18 cellular contexts compared by ENCODE assay signal in the genomic region with DNA sequence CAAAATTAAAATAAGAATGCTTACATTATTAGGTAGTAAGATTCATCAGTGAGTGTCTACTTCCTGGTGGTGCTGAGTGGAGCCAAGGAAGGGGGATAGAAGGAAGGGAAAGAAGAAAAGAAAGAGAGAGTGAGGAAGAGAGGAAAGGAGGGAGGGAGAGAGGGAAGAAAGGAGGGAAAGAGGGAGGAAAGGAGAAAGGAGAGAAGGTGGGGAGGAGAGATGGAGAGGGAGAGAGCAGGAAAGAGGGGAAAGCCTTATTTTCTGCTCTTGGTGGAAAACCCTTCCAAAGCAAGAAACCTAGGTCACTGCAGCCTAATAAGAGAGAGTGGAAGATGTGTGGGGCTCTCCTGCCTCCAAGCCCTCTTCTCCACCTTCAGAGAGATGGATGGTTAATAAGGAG.
DNase-seq lines count a peak whose midpoint lies in the region; ATAC-seq, FAIRE-seq and TF ChIP-seq lines count a peak whose summit lies in the region.
"Had no signal": no experiment of that assay in that cellular context is flagged by ENCODE, and none has a peak within 500 bp of the region (broad histone marks: within the 10 kb centered on the region; RNA-seq: fewer than 3 reads in every experiment).

No MANE protein-coding gene starts in this region.

- H3K36me3 ChIP-seq in HepG2 (replicated peaks in 1 of 2; ENCODE audit: control insufficient read depth in 1 of 2, insufficient read depth in 2 of 2, low read length in 2 of 2): no peaks in the 10 kb centered on the region
- no peaks in the 10 kb centered on the region for H3K36me3 ChIP-seq in right lobe of liver
- H3K36me3 ChIP-seq in H1 (ENCODE audit: control insufficient read depth in 2 of 4, insufficient read depth in 4 of 4, low read length in 3 of 4): no peaks in the 10 kb centered on the region
- no peaks in the 10 kb centered on the region for H3K36me3 ChIP-seq in osteoblast (ENCODE audit: insufficient read depth, low read length)
- H3K36me3 ChIP-seq: BLaER1 had no signal

- no peaks in the 10 kb centered on the region for H4K20me1 ChIP-seq in HepG2 (ENCODE audit: insufficient read depth, low read length)
- H4K20me1 ChIP-seq in H1 (replicated peaks in 1 of 2; ENCODE audit: control insufficient read depth in 1 of 2, insufficient read depth in 2 of 2, low read length in 2 of 2): no peaks in the 10 kb centered on the region
- no peaks in the 10 kb centered on the region for H4K20me1 ChIP-seq in osteoblast (ENCODE audit: insufficient read depth, low read length)
- H4K20me1 ChIP-seq: BLaER1 had no signal

- FAIRE-seq in HepG2 (lab: Jason Lieb, UNC) (no peak), H1 (lab: Jason Lieb, UNC) (no peak)
- FAIRE-seq: GM12878 had no signal

- no peak overlapping the region for H3K14ac ChIP-seq in H1 (ENCODE audit: insufficient read length)

- H3K36me3 Mint-ChIP-seq in activated T-helper 1 cell treated with anti-CD3 and anti-CD28 coated beads, Interleukin-12 subunit alpha, Interleukin-12 subunit beta, Interleukin-2, Interleukin-4 antibody, amounts not matched to agents 30 ng/mL and 10 ng/mL and 1 ng/mL, durations not matched to agents 14 hours and 24 hours and 36 hours (ENCODE audit: low read depth): no peaks in the 10 kb centered on the region
- H3K36me3 Mint-ChIP-seq: CD14-positive monocyte; CD4-positive, alpha-beta memory T cell had no signal

- H3K9me3 ChIP-seq in HepG2 (ENCODE audit: low read length) (no peaks in the 10 kb centered on the region), right lobe of liver (no peaks in the 10 kb centered on the region), H1 (ENCODE audit: insufficient read depth in 2 of 2, low read depth in 1 of 2, low read length in 1 of 2) (no peaks in the 10 kb centered on the region), osteoblast (ENCODE audit: low read depth, low read length) (no peaks in the 10 kb centered on the region)
- H3K9me3 ChIP-seq: BLaER1 had no signal

- H3K23me2 ChIP-seq in H1 (ENCODE audit: low read depth, low read length): no peaks in the 10 kb centered on the region

- ATAC-seq in HepG2 (no peak), right lobe of liver (no peak), SK-N-SH treated with all-trans-retinoic acid at 6 μM for 48 hours (no peak)
- ATAC-seq: GM12878 had no signal

- no peak for TF ChIP-seq POLR2A in HepG2 (IDR thresholded peaks at IDR 0.05; ENCODE audit: insufficient read depth in 1 of 2, low read depth in 2 of 2, low read length in 2 of 2)
- TF ChIP-seq POLR2A in right lobe of liver (IDR thresholded peaks at IDR 0.05): no peak
- no peak for TF ChIP-seq POLR2A in H1 (IDR thresholded peaks at IDR 0.05; ENCODE audit: control extremely low read depth in 1 of 2, low read depth in 2 of 2, low read length in 2 of 2)

- no peak overlapping the region for H2BK120ac ChIP-seq in H1 (replicated peaks; ENCODE audit: low read depth, low read length)

- H3K79me2 ChIP-seq in HepG2 (ENCODE audit: insufficient read depth, low read length): no peaks in the 10 kb centered on the region
- no peaks in the 10 kb centered on the region for H3K79me2 ChIP-seq in H1 (ENCODE audit: control insufficient read depth in 1 of 2, insufficient read depth in 2 of 2, low read length in 2 of 2)
- H3K79me2 ChIP-seq in osteoblast (ENCODE audit: insufficient read depth, low read length): no peaks in the 10 kb centered on the region

- no TSS peak for BruUV-seq in HepG2 (replicated peaks; lab: Mats Ljungman, UMichigan)

- no peak overlapping the region for H3K56ac ChIP-seq in H1 (replicated peaks; ENCODE audit: insufficient read length, low read depth, low read length)

- intact Hi-C loops in HepG2 (cut with micrococcal nuclease; ENCODE audit: unreplicated experiment): no loop called here
- intact Hi-C loops in right lobe of liver (cut with DNase I): no loop called here
- intact Hi-C loops in activated T-helper 1 cell treated with anti-CD3 and anti-CD28 coated beads, Interleukin-12 subunit alpha, Interleukin-12 subunit beta, Interleukin-2, Interleukin-4 antibody, amounts not matched to agents 30 ng/mL and 10 ng/mL and 1 ng/mL, durations not matched to agents 14 hours and 24 hours and 36 hours (cut with micrococcal nuclease): no loop called here

- in situ Hi-C loops in HepG2 (cut with HindIII; ENCODE audit: extremely low pct_ligation_motif_present, low pct_unique_long_range_greater_than_20kb): no loop called here

- DNase-seq in HepG2 (ENCODE audit: low spot score) (no peak), right lobe of liver (no peak), H1 (ENCODE audit: low read depth in 1 of 2, low spot score in 2 of 2) (no peak), osteoblast (ENCODE audit: insufficient read length, low spot score, missing footprints) (no peak), EL (no peak)
- no peak for DNase-seq in activated T-helper 1 cell treated with anti-CD3 and anti-CD28 coated beads, Interleukin-12 subunit alpha, Interleukin-12 subunit beta, Interleukin-2, Interleukin-4 antibody, amounts not matched to agents 30 ng/mL and 10 ng/mL and 1 ng/mL, durations not matched to agents 14 hours and 24 hours and 36 hours (ENCODE audit: low spot score)
- DNase-seq: 8988T; Calu3; CD4-positive, alpha-beta memory T cell; DMS79 treated with DMSO at 0.1 percent for 48 hours; HCEC 1CT; HFFc6; IMR-90 had no signal

- no peak overlapping the region for H2BK15ac ChIP-seq in H1 (ENCODE audit: low read length)

- no peak overlapping the region for H3K4me3 ChIP-seq in HepG2 (replicated peaks in 1 of 3; ENCODE audit: insufficient read depth in 1 of 3, low read depth in 2 of 3, low read length in 3 of 3)
- H3K4me3 ChIP-seq in right lobe of liver: no peak overlapping the region
- no peak overlapping the region for H3K4me3 ChIP-seq in H1 (ENCODE audit: extremely low read depth in 1 of 4, insufficient read depth in 2 of 4, low read depth in 3 of 4, low read length in 4 of 4)
- H3K4me3 ChIP-seq in osteoblast (ENCODE audit: insufficient read depth, low read length): no peak overlapping the region
- H3K4me3 ChIP-seq: BLaER1, GM12878 had no signal

- no peak overlapping the region for H2AK5ac ChIP-seq in H1 (ENCODE audit: low read depth, low read length)

- H4K91ac ChIP-seq in H1 (replicated peaks; ENCODE audit: insufficient read length, low read length): no peak overlapping the region

- no peak overlapping the region for H3K23ac ChIP-seq in H1 (ENCODE audit: insufficient read length)

- no peak for TF ChIP-seq EP300 in HepG2 (IDR thresholded peaks at IDR 0.05; ENCODE audit: low read depth in 2 of 2, low read length in 2 of 2)
- TF ChIP-seq EP300 in HepG2 (CRISPR knock-in tag; IDR thresholded peaks at IDR 0.05; ENCODE audit: borderline replicate concordance): no peak
- no peak for TF ChIP-seq EP300 in H1 (IDR thresholded peaks at IDR 0.05; ENCODE audit: borderline replicate concordance in 1 of 2, low read depth in 2 of 2, low read length in 2 of 2)

- no peaks in the 10 kb centered on the region for H3K27me3 Mint-ChIP-seq in activated T-helper 1 cell treated with anti-CD3 and anti-CD28 coated beads, Interleukin-12 subunit alpha, Interleukin-12 subunit beta, Interleukin-2, Interleukin-4 antibody, amounts not matched to agents 30 ng/mL and 10 ng/mL and 1 ng/mL, durations not matched to agents 14 hours and 24 hours and 36 hours (ENCODE audit: insufficient read depth)

- H2BK5ac ChIP-seq in H1 (ENCODE audit: low read depth, low read length): 0 out of 2 replicates have a peak overlapping the region, but pooled peaks have one; percentile 22

- no peak overlapping the region for H4K8ac ChIP-seq in H1 (ENCODE audit: extremely low read depth, insufficient read depth, low read length)

- POLR2A ChIA-PET in HepG2 (lab: Yijun Ruan, JAX) (no interaction called here), H1 (lab: Charles Lee; ENCODE audit: partially characterized antibody) (no interaction called here)

- no peaks in the 10 kb centered on the region for H3K9me3 Mint-ChIP-seq in activated T-helper 1 cell treated with anti-CD3 and anti-CD28 coated beads, Interleukin-12 subunit alpha, Interleukin-12 subunit beta, Interleukin-2, Interleukin-4 antibody, amounts not matched to agents 30 ng/mL and 10 ng/mL and 1 ng/mL, durations not matched to agents 14 hours and 24 hours and 36 hours
- H3K9me3 Mint-ChIP-seq: CD4-positive, alpha-beta memory T cell; HFFc6 had no signal

- no peak for TF ChIP-seq RAD21 in HepG2 (CRISPR knock-in tag; IDR thresholded peaks at IDR 0.05)
- TF ChIP-seq RAD21 in H1 (IDR thresholded peaks at IDR 0.05 in 1 of 2, conservative IDR thresholded peaks at IDR 0.05 in 1 of 2; ENCODE audit: low read depth in 2 of 2, low read length in 2 of 2): no peak

- H3K4me3 Mint-ChIP-seq in activated T-helper 1 cell treated with anti-CD3 and anti-CD28 coated beads, Interleukin-12 subunit alpha, Interleukin-12 subunit beta, Interleukin-2, Interleukin-4 antibody, amounts not matched to agents 30 ng/mL and 10 ng/mL and 1 ng/mL, durations not matched to agents 14 hours and 24 hours and 36 hours: no peak overlapping the region
- H3K4me3 Mint-ChIP-seq: CD14-positive monocyte, HFFc6 had no signal

- H3K9ac ChIP-seq in HepG2 (ENCODE audit: insufficient read depth, low read depth, low read length) (no peak overlapping the region), H1 (replicated peaks in 1 of 4; ENCODE audit: extremely low read depth in 1 of 4, low read depth in 3 of 4, low read length in 3 of 4) (no peak overlapping the region)
- H3K9ac ChIP-seq: BLaER1 had no signal

- H3K79me1 ChIP-seq in H1 (ENCODE audit: low read depth, low read length): no peaks in the 10 kb centered on the region

- H2BK12ac ChIP-seq in H1 (ENCODE audit: low read depth, low read length): peak overlapping the region; percentile 61; the same call in 1 of the 2 replicates

- no peak overlapping the region for H4K5ac ChIP-seq in H1 (ENCODE audit: insufficient read length, low read depth, low read length)

- H3K27me3 ChIP-seq in HepG2 (ENCODE audit: control insufficient read depth in 1 of 2, insufficient read depth in 2 of 2, low read length in 2 of 2): no peaks in the 10 kb centered on the region
- H3K27me3 ChIP-seq in right lobe of liver: no peaks in the 10 kb centered on the region
- no peaks in the 10 kb centered on the region for H3K27me3 ChIP-seq in H1 (replicated peaks in 1 of 4; ENCODE audit: control insufficient read depth in 3 of 4, extremely low read depth in 1 of 4, insufficient read depth in 3 of 4, low read length in 3 of 4)
- no peaks in the 10 kb centered on the region for H3K27me3 ChIP-seq in osteoblast (ENCODE audit: insufficient read depth, low read length)
- H3K27me3 ChIP-seq: BLaER1 had no signal

- H3K4me2 ChIP-seq in HepG2 (ENCODE audit: low read depth, low read length) (no peak overlapping the region), H1 (ENCODE audit: insufficient read depth in 1 of 2, low read depth in 2 of 2, low read length in 2 of 2) (no peak overlapping the region; a peak in 1 of 4 replicates), osteoblast (ENCODE audit: insufficient read depth, low read length) (no peak overlapping the region)
- H3K4me2 ChIP-seq: BLaER1 had no signal

- CTCF ChIA-PET in HepG2 (lab: Yijun Ruan, JAX; ENCODE audit: low intra/inter-chr PET ratio, low total read pairs) (no interaction called here), H1 (lab: Charles Lee; ENCODE audit: partially characterized antibody) (interaction anchor here (1.4 to 1.9 kb wide), 2 partner anchors 11 to 27 kb away, joined by 7 to 9 read pairs; no protein-coding TSS in a partner anchor)

- H2BK20ac ChIP-seq in H1 (ENCODE audit: low read length): no peak overlapping the region

- H3K4me1 ChIP-seq in HepG2 (ENCODE audit: insufficient read depth, low read length) (0 out of 2 replicates have a peak, but pooled peaks cover 5% of the 10 kb centered on the region), right lobe of liver (no peaks in the 10 kb centered on the region), H1 (replicated peaks in 1 of 4; ENCODE audit: control insufficient read depth in 3 of 4, insufficient read depth in 4 of 4, low read length in 3 of 4) (peaks cover 1 to 11% (median 7%) of the 10 kb centered on the region in 4 experiments; a peak in 5 of 7 replicates), osteoblast (ENCODE audit: insufficient read depth, low read length) (peaks cover 15% of the 10 kb centered on the region)
- H3K4me1 ChIP-seq: BLaER1 had no signal

- no peaks in the 10 kb centered on the region for H3K4me1 Mint-ChIP-seq in activated T-helper 1 cell treated with anti-CD3 and anti-CD28 coated beads, Interleukin-12 subunit alpha, Interleukin-12 subunit beta, Interleukin-2, Interleukin-4 antibody, amounts not matched to agents 30 ng/mL and 10 ng/mL and 1 ng/mL, durations not matched to agents 14 hours and 24 hours and 36 hours (ENCODE audit: low read depth)
- H3K4me1 Mint-ChIP-seq: CD14-positive monocyte; CD4-positive, alpha-beta memory T cell had no signal

- H3K27ac ChIP-seq in HepG2 (ENCODE audit: extremely low read length, insufficient read depth, low read length) (no peak overlapping the region), right lobe of liver (no peak overlapping the region), H1 (ENCODE audit: low read depth, low read length) (no peak overlapping the region), osteoblast (ENCODE audit: low read depth, low read length) (no peak overlapping the region)
- H3K27ac ChIP-seq: BLaER1, HL-60 had no signal

- H2AFZ ChIP-seq in HepG2 (ENCODE audit: low read length): no peak overlapping the region
- 0 out of 2 replicates have a peak overlapping the region, but pooled peaks have one; percentile 3 for H2AFZ ChIP-seq in H1 (ENCODE audit: low read length)
- H2AFZ ChIP-seq in osteoblast (ENCODE audit: low read length): peak overlapping the region; percentile 15

- H3K4ac ChIP-seq in H1 (replicated peaks; ENCODE audit: insufficient read length, low read depth, low read length): no peak overlapping the region

- no peak for TF ChIP-seq CTCF in HepG2 (CRISPR knock-in tag; IDR thresholded peaks at IDR 0.05)
- no peak for TF ChIP-seq CTCF in right lobe of liver (IDR thresholded peaks at IDR 0.05)
- TF ChIP-seq CTCF in H1 (IDR thresholded peaks at IDR 0.05; ENCODE audit: control extremely low read depth in 1 of 3, insufficient read depth in 1 of 3, low read depth in 1 of 3, low read length in 3 of 3): no peak
- TF ChIP-seq CTCF in osteoblast (IDR thresholded peaks at IDR 0.05; ENCODE audit: extremely low read depth, low read depth, low read length): no peak

- H3K27ac Mint-ChIP-seq in activated T-helper 1 cell treated with anti-CD3 and anti-CD28 coated beads, Interleukin-12 subunit alpha, Interleukin-12 subunit beta, Interleukin-2, Interleukin-4 antibody, amounts not matched to agents 30 ng/mL and 10 ng/mL and 1 ng/mL, durations not matched to agents 14 hours and 24 hours and 36 hours: no peak overlapping the region
- H3K27ac Mint-ChIP-seq: CD14-positive monocyte; CD4-positive, alpha-beta memory T cell; HFFc6 had no signal

- no peak overlapping the region for H3K18ac ChIP-seq in H1 (ENCODE audit: extremely low read depth, low read length)
